ENCODE assay signal across 15 cellular contexts in genomic region chr1:189220750-189221149, GRCh38.
DNase-seq lines count a peak whose midpoint lies in the region; ATAC-seq and TF ChIP-seq lines count a peak whose summit lies in the region.
"Had no signal": no experiment of that assay in that cellular context is flagged by ENCODE, and none has a peak within 500 bp of the region (broad histone marks: within the 10 kb centered on the region; RNA-seq: fewer than 3 reads in every experiment).

No MANE protein-coding gene starts in this region.

- H3K27me3 Mint-ChIP-seq in neural crest cell (ENCODE audit: low read depth), result no peaks in the 10 kb centered on the region
- no peaks in the 10 kb centered on the region for H3K27me3 Mint-ChIP-seq in activated CD8-positive, alpha-beta memory T cell treated with anti-CD3 and anti-CD28 coated beads, Interleukin-2, amount 10 ng/mL, durations not matched to agents 7 days and 5 days

- no peak overlapping the region for H3K4me2 ChIP-seq in KMS-11

- H3K36me3 ChIP-seq in KMS-11 (ENCODE audit: insufficient read depth), result no peaks in the 10 kb centered on the region
- H3K36me3 ChIP-seq: neutrophil, spleen had no signal

- DNase-seq in ELR (ENCODE audit: low read depth) (peak; percentile 46), neural crest cell (ENCODE audit: low read depth, low spot score) (no peak)
- DNase-seq in activated naive CD4-positive, alpha-beta T cell treated with Interleukin-2 at 50 U/mL for 16 hours, result no peak
- DNase-seq in activated CD8-positive, alpha-beta memory T cell treated with anti-CD3 and anti-CD28 coated beads, Interleukin-2, amount 10 ng/mL, durations not matched to agents 7 days and 5 days, result no peak
- DNase-seq: activated CD4-positive, alpha-beta T cell treated with anti-CD3 and anti-CD28 coated beads for 48 hours; activated T-cell treated with anti-CD3 and anti-CD28 coated beads, Interleukin-2, amount 50 U/mL, for 72 hours; COR-L47; dermis blood vessel endothelial cell; foreskin melanocyte; mesendoderm; spleen had no signal

- no peak overlapping the region for H3K27ac Mint-ChIP-seq in neural crest cell (ENCODE audit: unreplicated experiment)
- no peak overlapping the region for H3K27ac Mint-ChIP-seq in activated CD8-positive, alpha-beta memory T cell treated with anti-CD3 and anti-CD28 coated beads, Interleukin-2, amount 10 ng/mL, durations not matched to agents 7 days and 5 days
- H3K27ac Mint-ChIP-seq: activated T-cell treated with anti-CD3 and anti-CD28 coated beads, Interleukin-2, amount 50 U/mL, for 72 hours had no signal

- H3K36me3 Mint-ChIP-seq in neural crest cell (ENCODE audit: low read depth), result no peaks in the 10 kb centered on the region
- no peaks in the 10 kb centered on the region for H3K36me3 Mint-ChIP-seq in activated CD8-positive, alpha-beta memory T cell treated with anti-CD3 and anti-CD28 coated beads, Interleukin-2, amount 10 ng/mL, durations not matched to agents 7 days and 5 days

- no peak for ATAC-seq in activated CD8-positive, alpha-beta memory T cell treated with anti-CD3 and anti-CD28 coated beads, Interleukin-2, amount 10 ng/mL, durations not matched to agents 7 days and 5 days
- ATAC-seq in HG03432 (IDR thresholded peaks at IDR 0.05; ENCODE audit: unreplicated experiment), result no peak
- ATAC-seq: activated T-cell treated with anti-CD3 and anti-CD28 coated beads, Interleukin-2, amount 50 U/mL, for 72 hours had no signal

- H3K27ac ChIP-seq in KMS-11 (no peak overlapping the region), VCaP (no peak overlapping the region)
- H3K27ac ChIP-seq: neutrophil, spleen had no signal

- no peak overlapping the region for H3K4me3 ChIP-seq in KMS-11 (IDR thresholded peaks at IDR 0.05; ENCODE audit: insufficient read depth, low read depth, low read length)
- H3K4me3 ChIP-seq: spleen had no signal

- no peaks in the 10 kb centered on the region for H3K27me3 ChIP-seq in KMS-11 (ENCODE audit: insufficient read depth, low read depth)
- H3K27me3 ChIP-seq: neutrophil, spleen had no signal

- no peak overlapping the region for H2AFZ ChIP-seq in KMS-11 (ENCODE audit: low read depth)

- no peaks in the 10 kb centered on the region for H3K79me2 ChIP-seq in KMS-11 (ENCODE audit: insufficient read depth, low read depth)

- H3K4me1 Mint-ChIP-seq in neural crest cell, result no peaks in the 10 kb centered on the region
- no peaks in the 10 kb centered on the region for H3K4me1 Mint-ChIP-seq in activated CD8-positive, alpha-beta memory T cell treated with anti-CD3 and anti-CD28 coated beads, Interleukin-2, amount 10 ng/mL, durations not matched to agents 7 days and 5 days

- TF ChIP-seq CTCF in KMS-11 (conservative IDR thresholded peaks at IDR 0.05; ENCODE audit: low read depth, low read length) (peak; percentile 37; the same call in 1 of the 2 replicates), VCaP (conservative IDR thresholded peaks at IDR 0.05) (peak; percentile 64), neural crest cell (conservative IDR thresholded peaks at IDR 0.05) (peak; percentile 40)

- H3K9me3 Mint-ChIP-seq in neural crest cell, result no peaks in the 10 kb centered on the region
- peaks cover 4% of the 10 kb centered on the region for H3K9me3 Mint-ChIP-seq in activated CD8-positive, alpha-beta memory T cell treated with anti-CD3 and anti-CD28 coated beads, Interleukin-2, amount 10 ng/mL, durations not matched to agents 7 days and 5 days (ENCODE audit: low read depth)

- no peaks in the 10 kb centered on the region for H4K20me1 ChIP-seq in KMS-11 (ENCODE audit: insufficient read depth)

- H3K9ac ChIP-seq in KMS-11, result no peak overlapping the region

- H3K4me1 ChIP-seq in KMS-11 (ENCODE audit: low read depth, poor library complexity, severe bottlenecking), result no peaks in the 10 kb centered on the region
- H3K4me1 ChIP-seq: spleen had no signal

- CTCF ChIA-PET in activated CD8-positive, alpha-beta memory T cell treated with anti-CD3 and anti-CD28 coated beads, Interleukin-2, amount 10 ng/mL, durations not matched to agents 7 days and 5 days (lab: Charles Lee), result no interaction called here

- no peak overlapping the region for H3K4me3 Mint-ChIP-seq in neural crest cell
- H3K4me3 Mint-ChIP-seq in activated CD8-positive, alpha-beta memory T cell treated with anti-CD3 and anti-CD28 coated beads, Interleukin-2, amount 10 ng/mL, durations not matched to agents 7 days and 5 days, result no peak overlapping the region
- H3K4me3 Mint-ChIP-seq: activated T-cell treated with anti-CD3 and anti-CD28 coated beads, Interleukin-2, amount 50 U/mL, for 72 hours had no signal
